In the genomic region with DNA sequence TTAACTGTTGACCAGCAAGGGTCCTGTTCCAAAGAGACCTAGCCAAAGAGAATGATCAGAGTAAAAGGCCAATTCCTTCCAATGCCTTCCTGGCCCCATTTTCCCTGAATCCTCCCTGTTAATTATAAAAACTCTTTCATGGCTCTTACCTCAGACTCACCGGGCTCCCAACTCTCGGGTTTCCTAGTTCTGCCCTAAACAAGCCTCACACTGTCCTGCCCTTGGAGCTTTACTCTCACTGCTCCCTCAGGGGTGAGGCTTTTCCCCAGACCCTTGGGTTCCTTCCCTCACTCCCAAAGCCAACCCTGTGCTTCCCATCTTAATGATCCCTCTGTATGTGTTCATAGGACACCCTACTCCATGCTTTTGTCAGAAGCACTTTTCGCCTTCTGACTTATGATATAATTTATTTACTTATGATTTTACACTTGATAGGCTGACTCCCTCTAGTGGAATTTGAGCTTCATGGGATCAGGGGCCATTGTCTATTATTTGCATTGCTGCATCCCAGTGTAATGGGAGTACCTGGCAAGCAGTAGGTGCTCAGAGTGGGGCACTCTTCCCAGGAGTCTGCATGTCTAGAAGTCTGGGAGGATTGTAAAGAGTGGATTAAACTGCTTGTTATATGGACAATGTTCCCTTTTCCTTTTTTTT, we compare ENCODE assay signal across 1 cellular context.
TF ChIP-seq lines count a peak whose summit lies in the region.

No MANE protein-coding gene starts in this region.

TF ChIP-seq in K562, 482 proteins besides CTCF, POLR2A, EP300 and RAD21 (continued from another document):
- TF ChIP-seq, protein P1, sequence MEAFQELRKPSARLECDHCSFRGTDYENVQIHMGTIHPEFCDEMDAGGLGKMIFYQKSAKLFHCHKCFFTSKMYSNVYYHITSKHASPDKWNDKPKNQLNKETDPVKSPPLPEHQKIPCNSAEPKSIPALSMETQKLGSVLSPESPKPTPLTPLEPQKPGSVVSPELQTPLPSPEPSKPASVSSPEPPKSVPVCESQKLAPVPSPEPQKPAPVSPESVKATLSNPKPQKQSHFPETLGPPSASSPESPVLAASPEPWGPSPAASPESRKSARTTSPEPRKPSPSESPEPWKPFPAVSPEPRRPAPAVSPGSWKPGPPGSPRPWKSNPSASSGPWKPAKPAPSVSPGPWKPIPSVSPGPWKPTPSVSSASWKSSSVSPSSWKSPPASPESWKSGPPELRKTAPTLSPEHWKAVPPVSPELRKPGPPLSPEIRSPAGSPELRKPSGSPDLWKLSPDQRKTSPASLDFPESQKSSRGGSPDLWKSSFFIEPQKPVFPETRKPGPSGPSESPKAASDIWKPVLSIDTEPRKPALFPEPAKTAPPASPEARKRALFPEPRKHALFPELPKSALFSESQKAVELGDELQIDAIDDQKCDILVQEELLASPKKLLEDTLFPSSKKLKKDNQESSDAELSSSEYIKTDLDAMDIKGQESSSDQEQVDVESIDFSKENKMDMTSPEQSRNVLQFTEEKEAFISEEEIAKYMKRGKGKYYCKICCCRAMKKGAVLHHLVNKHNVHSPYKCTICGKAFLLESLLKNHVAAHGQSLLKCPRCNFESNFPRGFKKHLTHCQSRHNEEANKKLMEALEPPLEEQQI (IDR thresholded peaks at IDR 0.05): no peak
- no peak for TF ChIP-seq SP2 (IDR thresholded peaks at IDR 0.05; ENCODE audit: extremely low read depth, low read depth, low read length, poor library complexity, severe bottlenecking)
TF ChIP-seq in K562: peak in this region for 2.
